Comparison of ENCODE assay signal across 1 cellular context in genomic region chr9:121637441-121638222, GRCh38.
TF ChIP-seq lines count a peak whose summit lies in the region.

No MANE protein-coding gene starts in this region.

TF ChIP-seq in HepG2, 621 proteins besides CTCF, POLR2A, EP300 and RAD21 (continued from another document):
- TF ChIP-seq SRSF4 (IDR thresholded peaks at IDR 0.05; ENCODE audit: low read depth, low read length, poor library complexity, severe bottlenecking) (no peak), ZNF33B (CRISPR knock-in tag; IDR thresholded peaks at IDR 0.05) (no peak), ATRX (CRISPR knock-in tag; IDR thresholded peaks at IDR 0.05; ENCODE audit: borderline replicate concordance) (no peak), ZNF672 (CRISPR knock-in tag; IDR thresholded peaks at IDR 0.05) (no peak), E2F1 (CRISPR knock-in tag; IDR thresholded peaks at IDR 0.05) (no peak), SALL2 (CRISPR knock-in tag; IDR thresholded peaks at IDR 0.05) (no peak), ZNF678 (CRISPR knock-in tag; IDR thresholded peaks at IDR 0.05) (no peak), HES4 (CRISPR knock-in tag; IDR thresholded peaks at IDR 0.05; ENCODE audit: borderline replicate concordance) (no peak), ZNF629 (CRISPR knock-in tag; conservative IDR thresholded peaks at IDR 0.05) (no peak), SP2 (CRISPR knock-in tag; IDR thresholded peaks at IDR 0.05) (no peak)
